Comparison of ENCODE assay signal across 8 cellular contexts in the genomic region with DNA sequence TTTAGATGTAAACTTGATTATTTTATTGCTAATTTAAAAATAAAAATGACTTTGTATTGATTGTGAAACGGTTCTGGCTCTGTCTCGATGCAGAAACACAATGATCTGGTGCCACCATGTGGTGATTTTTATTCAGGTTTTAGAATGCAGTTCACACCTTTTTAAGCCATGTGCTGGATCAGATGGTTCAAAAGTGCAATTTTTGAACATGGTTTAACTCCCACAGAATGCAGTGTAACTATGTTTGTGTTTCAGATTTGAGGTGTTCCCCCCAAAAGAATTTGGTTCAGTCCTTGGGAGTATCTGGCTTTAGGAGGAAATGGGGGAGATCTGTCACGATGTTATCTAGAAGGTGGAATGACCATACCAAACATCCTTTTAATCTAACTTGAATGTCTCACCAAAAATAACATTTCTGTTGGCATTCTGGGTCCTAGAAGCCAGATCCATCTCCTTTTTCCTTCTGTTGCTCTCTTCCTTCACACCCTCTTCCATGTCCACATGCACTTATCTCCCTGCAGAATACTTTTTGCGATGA. TPM values are rescaled to one million over a fixed set of nuclear protein-coding genes. Genes with fewer than 3 reads are reported as not detected.
A peak's percentile ranks its signal among the peaks of the same experiment; 100 is the strongest.
DNase-seq lines count a peak whose midpoint lies in the region; ATAC-seq and TF ChIP-seq lines count a peak whose summit lies in the region.

No MANE protein-coding gene starts in this region.

- peak overlapping the region in 1 of 10 donors; percentile 11 for H3K4me3 ChIP-seq in heart right ventricle
- no peak overlapping the region for H3K4me3 ChIP-seq in gastrocnemius medialis

- H3K36me3 ChIP-seq in heart right ventricle: peaks cover 0 to 88% (median 16%) of the 10 kb centered on the region in 9 donors
- peaks cover 0 to 33% of the 10 kb centered on the region in 2 donors for H3K36me3 ChIP-seq in gastrocnemius medialis

- ATAC-seq in HG02623 (IDR thresholded peaks at IDR 0.05; ENCODE audit: unreplicated experiment): peak; percentile 50
- peak; percentile 70 to 76 for ATAC-seq in activated naive CD4-positive, alpha-beta T cell treated with anti-CD3 and anti-CD28 coated beads, Interleukin-2, amount 50 U/mL, for 72 hours
- ATAC-seq in heart right ventricle: peak; percentile 72 to 87 (median 80)
- ATAC-seq in gastrocnemius medialis: peak; percentile 84 to 85
- no peak for ATAC-seq in HG03095 (IDR thresholded peaks at IDR 0.05; ENCODE audit: unreplicated experiment)

- no peak for TF ChIP-seq POLR2A in gastrocnemius medialis (IDR thresholded peaks at IDR 0.05)

- H3K27me3 ChIP-seq in heart right ventricle (no peaks in the 10 kb centered on the region), gastrocnemius medialis (no peaks in the 10 kb centered on the region)

- in situ Hi-C loops in gastrocnemius medialis (cut with MboI; ENCODE audit: low sequenced_read_pairs in 4 of 4): loop anchor here (5.0 to 25.0 kb wide), 5 partner anchors 45 to 270 kb away; partner anchors contain the start of gene STX3 (in 1 of the 4)

- no peaks in the 10 kb centered on the region for H3K9me3 Mint-ChIP-seq in activated naive CD4-positive, alpha-beta T cell treated with anti-CD3 and anti-CD28 coated beads, Interleukin-2, amount 50 U/mL, for 72 hours

- H3K27ac ChIP-seq in heart right ventricle: peak overlapping the region in 9 of 10 donors; percentile 5 to 83 (median 50)
- peak overlapping the region; percentile 36 to 78 (median 64) for H3K27ac ChIP-seq in gastrocnemius medialis

- peaks cover 0 to 22% (median 12%) of the 10 kb centered on the region in 9 donors for H3K4me1 ChIP-seq in heart right ventricle
- H3K4me1 ChIP-seq in gastrocnemius medialis: peaks cover 6 to 9% of the 10 kb centered on the region in 2 donors

- no peaks in the 10 kb centered on the region for H3K9me3 ChIP-seq in heart right ventricle
- no peaks in the 10 kb centered on the region for H3K9me3 ChIP-seq in gastrocnemius medialis

- H3K36me3 Mint-ChIP-seq in activated naive CD4-positive, alpha-beta T cell treated with anti-CD3 and anti-CD28 coated beads, Interleukin-2, amount 50 U/mL, for 72 hours: peaks cover 0 to 10% of the 10 kb centered on the region in 2 donors

- TF ChIP-seq CTCF in heart right ventricle (IDR thresholded peaks at IDR 0.05) (peak; percentile 45 to 83 (median 72)), gastrocnemius medialis (IDR thresholded peaks at IDR 0.05 in 4 of 5, conservative IDR thresholded peaks at IDR 0.05 in 1 of 5) (peak; percentile 59 to 83 (median 64))

- DNase-seq in NCI-H1436 (lab: John Stamatoyannopoulos, UW) (peak; percentile 19), NCI-H1436 treated with DMSO at 0.1 percent for 48 hours (lab: John Stamatoyannopoulos, UW) (no peak), NCI-H69 (lab: John Stamatoyannopoulos, UW) (peak; percentile 54), heart right ventricle (peak in 1 of 2 donors; percentile 62), gastrocnemius medialis (peak in 1 of 2 donors; percentile 18)
- peak in 1 of 2 donors; percentile 53 for DNase-seq in activated naive CD4-positive, alpha-beta T cell treated with anti-CD3 and anti-CD28 coated beads, Interleukin-2, amount 50 U/mL, for 72 hours (ENCODE audit: low spot score in 2 of 2)

- no peak overlapping the region for H3K27ac Mint-ChIP-seq in activated naive CD4-positive, alpha-beta T cell treated with anti-CD3 and anti-CD28 coated beads, Interleukin-2, amount 50 U/mL, for 72 hours

- intact Hi-C loops in heart right ventricle (cut with DNase I): loop anchor here in 9 of 10 donors (1.0 to 10.0 kb wide), 10 partner anchors 48 to 268 kb away; partner anchors contain the start of genes PATL1 (in 3 of the 9) and STX3 (in 1 of the 9)
- intact Hi-C loops in gastrocnemius medialis (cut with DNase I; ENCODE audit: low total_unique reads): loop anchor here (1.0 to 5.0 kb wide), 5 partner anchors 8 to 265 kb away; partner anchors contain the start of genes MRPL16 and PATL1

- WGBS in heart right ventricle, 2 donors: 41 to 49% methylated on average over 4 of the region's 4 CpGs

RNA-seq across cellular contexts. Expression of gene MRPL16, which starts 7.9 kb away (rescaled TPM):
- total RNA-seq in activated naive CD4-positive, alpha-beta T cell treated with anti-CD3 and anti-CD28 coated beads, Interleukin-2, amount 50 U/mL, for 72 hours: 10 to 100 TPM; 67.9 to 94.2 TPM
- total RNA-seq in heart right ventricle (100 to 1,000 TPM in 1 of 10 donors, 10 to 100 TPM in 9; 69.9 to 108 (median 89.8) TPM), gastrocnemius medialis (10 to 100 TPM; 33.7 to 78.2 (median 38.3) TPM)
- polyA plus RNA-seq in heart right ventricle: 10 to 100 TPM; 70.0 to 86.5 TPM

RNA-seq across cellular contexts. Expression of gene CBLIF, which starts 42.6 kb away (rescaled TPM):
- total RNA-seq in activated naive CD4-positive, alpha-beta T cell treated with anti-CD3 and anti-CD28 coated beads, Interleukin-2, amount 50 U/mL, for 72 hours: not detected
- not detected for total RNA-seq in heart right ventricle
- polyA plus RNA-seq in heart right ventricle: not detected
- total RNA-seq in gastrocnemius medialis: not detected

RNA-seq across cellular contexts. Expression of gene STX3, which starts 47.5 kb away (rescaled TPM):
- total RNA-seq in activated naive CD4-positive, alpha-beta T cell treated with anti-CD3 and anti-CD28 coated beads, Interleukin-2, amount 50 U/mL, for 72 hours: 10 to 100 TPM in 1 of 2 donors, 1 to 10 TPM in 1; 6.1 to 10.0 TPM
- total RNA-seq in heart right ventricle: 10 to 100 TPM in 3 of 10 donors, 1 to 10 TPM in 7; 5.4 to 12.8 (median 8.1) TPM
- polyA plus RNA-seq in heart right ventricle: 10 to 100 TPM; 10.8 to 11.9 TPM
- 10 to 100 TPM in 2 of 4 donors, 1 to 10 TPM in 2; 8.3 to 23.4 (median 15.8) TPM for total RNA-seq in gastrocnemius medialis
